Comparison of ENCODE assay signal across 12 cellular contexts in the genomic region with DNA sequence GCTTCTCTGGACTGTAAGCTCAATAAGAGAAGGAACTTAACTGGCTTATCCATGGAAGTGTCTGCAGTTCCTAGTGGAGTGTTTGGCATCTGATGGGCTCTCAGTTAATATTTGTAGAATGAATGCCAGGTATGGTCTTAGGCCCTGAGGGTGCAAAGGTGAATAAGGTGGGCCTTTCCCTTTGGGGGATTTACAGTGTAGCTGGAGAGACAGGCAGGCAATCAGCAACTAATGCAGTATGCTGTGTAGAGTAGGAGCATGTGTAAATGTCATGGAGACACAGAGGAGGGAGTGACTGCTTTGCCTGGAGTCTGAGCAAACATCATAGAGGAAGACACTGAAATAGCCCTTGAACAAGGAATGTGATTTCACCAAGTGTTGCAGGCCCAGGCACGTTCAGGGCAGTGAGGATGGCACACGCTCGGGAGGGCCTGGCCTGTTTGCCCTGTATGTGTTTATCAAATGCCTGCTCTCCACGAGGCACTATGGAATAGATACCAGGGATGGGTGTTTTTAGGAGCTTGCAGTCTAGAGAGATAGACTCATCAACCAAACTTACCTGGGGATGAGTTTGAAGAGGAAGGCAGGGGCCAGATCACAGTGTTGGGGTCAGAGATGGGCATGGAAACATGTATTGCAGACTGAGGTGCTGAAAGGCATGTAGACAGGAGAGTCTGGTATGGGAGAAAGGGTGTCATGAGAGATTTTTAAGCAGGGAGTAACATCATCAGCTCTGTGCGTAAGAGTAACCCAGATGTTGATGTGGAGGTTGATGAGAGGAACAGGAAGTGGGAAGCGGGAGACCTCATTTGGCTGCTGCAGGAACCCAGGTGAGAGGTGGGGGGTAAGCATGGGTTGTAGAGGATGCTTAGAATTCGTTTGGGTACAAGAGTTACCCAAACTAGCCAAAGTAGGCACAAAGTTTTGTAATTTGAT. TPM values are rescaled to one million over a fixed set of nuclear protein-coding genes. Genes with fewer than 3 reads are reported as not detected.
DNase-seq lines count a peak whose midpoint lies in the region; ATAC-seq and TF ChIP-seq lines count a peak whose summit lies in the region.
"Had no signal": no experiment of that assay in that cellular context is flagged by ENCODE, and none has a peak within 500 bp of the region (broad histone marks: within the 10 kb centered on the region; RNA-seq: fewer than 3 reads in every experiment).

No MANE protein-coding gene starts in this region.

- H2AFZ ChIP-seq in mammary epithelial cell (ENCODE audit: low read depth, low read length), result peak overlapping the region; percentile 54

- peaks cover 48% of the 10 kb centered on the region for H3K36me3 Mint-ChIP-seq in activated naive CD4-positive, alpha-beta T cell treated with anti-CD3 and anti-CD28 coated beads, Interleukin-2, amount 10 ng/mL, durations not matched to agents 7 days and 5 days
- peaks cover 6% of the 10 kb centered on the region for H3K36me3 Mint-ChIP-seq in stimulated activated effector memory CD8-positive, alpha-beta T cell treated with anti-CD3 and anti-CD28 coated beads, Interleukin-12 subunit alpha, Interleukin-12 subunit beta, amount 100 ng/mL, for 72 hours

- WGBS in mammary epithelial cell (ENCODE audit: low coverage, missing lambda C conversion rate), result 46% methylated on average over 6 of the region's 7 CpGs

- CTCF ChIA-PET in activated naive CD4-positive, alpha-beta T cell treated with anti-CD3 and anti-CD28 coated beads, Interleukin-2, amount 10 ng/mL, durations not matched to agents 7 days and 5 days (lab: Charles Lee), result interaction anchor here (0.7 kb wide), 1 partner anchor 345 kb away, joined by 5 read pairs; no protein-coding TSS in a partner anchor
- CTCF ChIA-PET in mammary epithelial cell (lab: Charles Lee; ENCODE audit: low non-redundant PET), result interaction anchor here (0.6 kb wide), 1 partner anchor 115 kb away, joined by 7 read pairs; no protein-coding TSS in a partner anchor

- no peaks in the 10 kb centered on the region for H4K20me1 ChIP-seq in mammary epithelial cell (ENCODE audit: insufficient read depth, low read length)

- intact Hi-C loops in mammary epithelial cell (cut with micrococcal nuclease), result no loop called here

- no peak overlapping the region for H3K9ac ChIP-seq in mammary epithelial cell (ENCODE audit: insufficient read depth, low read length)

- H3K4me3 Mint-ChIP-seq in activated naive CD4-positive, alpha-beta T cell treated with anti-CD3 and anti-CD28 coated beads, Interleukin-2, amount 10 ng/mL, durations not matched to agents 7 days and 5 days, result no peak overlapping the region
- peak overlapping the region; percentile 13 for H3K4me3 Mint-ChIP-seq in stimulated activated effector memory CD8-positive, alpha-beta T cell treated with anti-CD3 and anti-CD28 coated beads, Interleukin-12 subunit alpha, Interleukin-12 subunit beta, amount 100 ng/mL, for 72 hours
- H3K4me3 Mint-ChIP-seq: activated T-cell treated with anti-CD3 and anti-CD28 coated beads, Interleukin-2, amount 50 U/mL, for 4 hours had no signal

- dilution Hi-C loops in mammary epithelial cell (cut with HindIII; ENCODE audit: low sequenced_read_pairs), result no loop called here

- in situ Hi-C loops in mammary epithelial cell (cut with MboI; ENCODE audit: low sequenced_read_pairs in 2 of 2), result no loop called here

- TF ChIP-seq CTCF in mammary epithelial cell (conservative IDR thresholded peaks at IDR 0.05 in 1 of 2, IDR thresholded peaks at IDR 0.05 in 1 of 2; ENCODE audit: extremely low read depth in 1 of 2, insufficient read depth in 1 of 2, low read depth in 1 of 2, low read length in 2 of 2), result no peak

- no peak overlapping the region for H3K4me3 ChIP-seq in mammary epithelial cell (replicated peaks in 1 of 3; ENCODE audit: insufficient read depth in 1 of 3, low read depth in 2 of 3, low read length in 3 of 3)
- H3K4me3 ChIP-seq: psoas muscle had no signal

- no peaks in the 10 kb centered on the region for H3K79me2 ChIP-seq in mammary epithelial cell (ENCODE audit: insufficient read depth, low read length)

- H3K27me3 Mint-ChIP-seq in activated naive CD4-positive, alpha-beta T cell treated with anti-CD3 and anti-CD28 coated beads, Interleukin-2, amount 10 ng/mL, durations not matched to agents 7 days and 5 days, result no peaks in the 10 kb centered on the region

- peaks cover 11% of the 10 kb centered on the region for H3K4me1 ChIP-seq in mammary epithelial cell (ENCODE audit: insufficient read depth, low read length)
- H3K4me1 ChIP-seq: psoas muscle had no signal

- H3K4me1 Mint-ChIP-seq in activated naive CD4-positive, alpha-beta T cell treated with anti-CD3 and anti-CD28 coated beads, Interleukin-2, amount 10 ng/mL, durations not matched to agents 7 days and 5 days, result peaks cover 54% of the 10 kb centered on the region
- H3K4me1 Mint-ChIP-seq in stimulated activated effector memory CD8-positive, alpha-beta T cell treated with anti-CD3 and anti-CD28 coated beads, Interleukin-12 subunit alpha, Interleukin-12 subunit beta, amount 100 ng/mL, for 72 hours, result peaks cover 61% of the 10 kb centered on the region

- H3K9me3 Mint-ChIP-seq in activated naive CD4-positive, alpha-beta T cell treated with anti-CD3 and anti-CD28 coated beads, Interleukin-2, amount 10 ng/mL, durations not matched to agents 7 days and 5 days, result peaks cover 2% of the 10 kb centered on the region
- H3K9me3 Mint-ChIP-seq in stimulated activated effector memory CD8-positive, alpha-beta T cell treated with anti-CD3 and anti-CD28 coated beads, Interleukin-12 subunit alpha, Interleukin-12 subunit beta, amount 100 ng/mL, for 72 hours, result no peaks in the 10 kb centered on the region
- H3K9me3 Mint-ChIP-seq: activated T-cell treated with anti-CD3 and anti-CD28 coated beads, Interleukin-2, amount 50 U/mL, for 4 hours had no signal

- no peaks in the 10 kb centered on the region for H3K36me3 ChIP-seq in mammary epithelial cell (ENCODE audit: insufficient read depth, low read length)

- H3K27ac ChIP-seq in mammary epithelial cell (ENCODE audit: insufficient read depth, low read depth, low read length), result no peak overlapping the region
- H3K27ac ChIP-seq: psoas muscle had no signal

- no peaks in the 10 kb centered on the region for H3K9me3 ChIP-seq in mammary epithelial cell (replicated peaks; ENCODE audit: insufficient read depth, low read length)
- H3K9me3 ChIP-seq: psoas muscle had no signal

- ATAC-seq in stimulated activated effector memory CD8-positive, alpha-beta T cell treated with anti-CD3 and anti-CD28 coated beads, Interleukin-12 subunit alpha, Interleukin-12 subunit beta, amount 100 ng/mL, for 72 hours, result peak; percentile 53
- ATAC-seq in HG03520 (IDR thresholded peaks at IDR 0.05; ENCODE audit: unreplicated experiment) (no peak), HG03460 (IDR thresholded peaks at IDR 0.05; ENCODE audit: unreplicated experiment) (no peak)
- ATAC-seq: activated T-cell treated with anti-CD3 and anti-CD28 coated beads, Interleukin-2, amount 50 U/mL, for 4 hours; psoas muscle had no signal

- no peak for DNase-seq in activated naive CD4-positive, alpha-beta T cell treated with anti-CD3 and anti-CD28 coated beads, Interleukin-2, amount 10 ng/mL, durations not matched to agents 7 days and 5 days
- DNase-seq in activated naive CD4-positive, alpha-beta T cell treated with anti-CD3 and anti-CD28 coated beads, Interleukin-2, amount 50 U/mL, for 16 hours, result no peak
- DNase-seq in NCI-H526 (lab: John Stamatoyannopoulos, UW) (peak; percentile 24 to 44), mammary epithelial cell (peak; percentile 74), NCI-H774 (lab: John Stamatoyannopoulos, UW) (no peak)
- DNase-seq in stimulated activated effector memory CD8-positive, alpha-beta T cell treated with anti-CD3 and anti-CD28 coated beads, Interleukin-12 subunit alpha, Interleukin-12 subunit beta, amount 100 ng/mL, for 72 hours (ENCODE audit: low spot score in 2 of 2), result no peak
- DNase-seq: activated T-cell treated with anti-CD3 and anti-CD28 coated beads, Interleukin-2, amount 50 U/mL, for 4 hours; hypothalamus; NCI-H2171 treated with DMSO at 0.1 percent for 48 hours; psoas muscle had no signal

- no TSS peak for BruUV-seq in mammary epithelial cell (replicated peaks; lab: Mats Ljungman, UMichigan)

- no peak overlapping the region for H3K4me2 ChIP-seq in mammary epithelial cell (ENCODE audit: insufficient read depth, low read depth, low read length)

- H3K27me3 ChIP-seq in mammary epithelial cell (ENCODE audit: insufficient read depth, low read length), result no peaks in the 10 kb centered on the region

- peak overlapping the region; percentile 2 for H3K27ac Mint-ChIP-seq in activated naive CD4-positive, alpha-beta T cell treated with anti-CD3 and anti-CD28 coated beads, Interleukin-2, amount 10 ng/mL, durations not matched to agents 7 days and 5 days
- no peak overlapping the region for H3K27ac Mint-ChIP-seq in stimulated activated effector memory CD8-positive, alpha-beta T cell treated with anti-CD3 and anti-CD28 coated beads, Interleukin-12 subunit alpha, Interleukin-12 subunit beta, amount 100 ng/mL, for 72 hours

RNA-seq across cellular contexts. Expression of gene PLXNC1, which starts 54.1 kb away (rescaled TPM):
- total RNA-seq in mammary epithelial cell, result 1 to 10 TPM in 1 of 2 donors, under 1 TPM in 1; 0.61 to 3.2 TPM
- polyA plus RNA-seq in mammary epithelial cell, result 0.48 TPM
- polyA minus RNA-seq in mammary epithelial cell, result 1.1 TPM

Comparison
In these comparisons a context has a peak if more than half of its experiments do, and no peak if none do; other contexts are left out.
1. DNase-seq: peak in NCI-H526 (2 of 2) and mammary epithelial cell (single experiment); none in activated naive CD4-positive, alpha-beta T cell treated with anti-CD3 and anti-CD28 coated beads, Interleukin-2, amount 10 ng/mL, durations not matched to agents 7 days and 5 days (single experiment), activated naive CD4-positive, alpha-beta T cell treated with anti-CD3 and anti-CD28 coated beads, Interleukin-2, amount 50 U/mL, for 16 hours (single experiment), stimulated activated effector memory CD8-positive, alpha-beta T cell treated with anti-CD3 and anti-CD28 coated beads, Interleukin-12 subunit alpha, Interleukin-12 subunit beta, amount 100 ng/mL, for 72 hours (0 of 2) and NCI-H774 (single experiment).